18 cellular contexts compared by ENCODE assay signal in genomic region chr16:2952679-2953078, GRCh38. TPM values are rescaled to one million over a fixed set of nuclear protein-coding genes. Genes with fewer than 3 reads are reported as not detected.
DNase-seq lines count a peak whose midpoint lies in the region; ATAC-seq and TF ChIP-seq lines count a peak whose summit lies in the region.
"Had no signal": no experiment of that assay in that cellular context is flagged by ENCODE, and none has a peak within 500 bp of the region (broad histone marks: within the 10 kb centered on the region; RNA-seq: fewer than 3 reads in every experiment).

No MANE protein-coding gene starts in this region.

- CTCF ChIA-PET in activated CD4-positive, alpha-beta T cell treated with anti-CD3 and anti-CD28 coated beads for 36 hours (lab: Charles Lee) = interaction anchor here (0.6 to 0.9 kb wide), 4 partner anchors 11 to 112 kb away, joined by 3 to 4 read pairs (median 4); partner anchors contain the start of genes FLYWCH2 and KREMEN2
- CTCF ChIA-PET in CD4-positive, alpha-beta T cell (lab: Charles Lee) = no interaction called here

- TF ChIP-seq CTCF in 22Rv1 (IDR thresholded peaks at IDR 0.05) = no peak
- no peak for TF ChIP-seq CTCF in DND-41 (IDR thresholded peaks at IDR 0.05; ENCODE audit: borderline replicate concordance, extremely low read depth, low read length, poor library complexity, severe bottlenecking)
- no peak for TF ChIP-seq CTCF in endodermal cell (conservative IDR thresholded peaks at IDR 0.05)
- TF ChIP-seq CTCF in CD4-positive, alpha-beta T cell (IDR thresholded peaks at IDR 0.05) = no peak

- H3K4me1 ChIP-seq in DND-41 (ENCODE audit: insufficient read depth, low read length) (no peaks in the 10 kb centered on the region), endodermal cell (ENCODE audit: control insufficient read depth, insufficient read depth, low read length) (peaks cover 8% of the 10 kb centered on the region)

- peaks cover 17% of the 10 kb centered on the region for H3K4me1 Mint-ChIP-seq in endodermal cell
- peaks cover 3% of the 10 kb centered on the region for H3K4me1 Mint-ChIP-seq in activated CD4-positive, alpha-beta T cell treated with anti-CD3 and anti-CD28 coated beads for 36 hours
- no peaks in the 10 kb centered on the region for H3K4me1 Mint-ChIP-seq in CD4-positive, alpha-beta T cell (ENCODE audit: low read depth)

- H3K9ac ChIP-seq in DND-41 (ENCODE audit: low read depth, low read length) (no peak overlapping the region), endodermal cell (ENCODE audit: extremely low read depth, low read length, poor library complexity, severe bottlenecking) (no peak overlapping the region)

- no peaks in the 10 kb centered on the region for H3K27me3 ChIP-seq in DND-41 (ENCODE audit: insufficient read depth, low read length, poor library complexity)
- H3K27me3 ChIP-seq in endodermal cell (ENCODE audit: control insufficient read depth, insufficient read depth, low read length, poor library complexity, severe bottlenecking) = no peaks in the 10 kb centered on the region
- H3K27me3 ChIP-seq in CD4-positive, alpha-beta T cell (ENCODE audit: control insufficient read depth, insufficient read depth, low read length) = peaks cover 20% of the 10 kb centered on the region
- H3K27me3 ChIP-seq: colonic mucosa had no signal

- H3K36me3 ChIP-seq in DND-41 (ENCODE audit: insufficient read depth, low read length) (peaks cover 10% of the 10 kb centered on the region), endodermal cell (ENCODE audit: control insufficient read depth, insufficient read depth, low read length) (no peaks in the 10 kb centered on the region)
- H3K36me3 ChIP-seq: colonic mucosa had no signal

- no peak overlapping the region for H2AFZ ChIP-seq in DND-41 (ENCODE audit: low read depth, low read length)

- no peaks in the 10 kb centered on the region for H3K9me3 Mint-ChIP-seq in endodermal cell
- no peaks in the 10 kb centered on the region for H3K9me3 Mint-ChIP-seq in activated CD4-positive, alpha-beta T cell treated with anti-CD3 and anti-CD28 coated beads for 36 hours (ENCODE audit: low read depth)
- no peaks in the 10 kb centered on the region for H3K9me3 Mint-ChIP-seq in CD4-positive, alpha-beta T cell

- intact Hi-C loops in activated CD4-positive, alpha-beta T cell treated with anti-CD3 and anti-CD28 coated beads for 36 hours (cut with DNase I, micrococcal nuclease) = no loop called here
- intact Hi-C loops in CD4-positive, alpha-beta T cell (cut with DNase I, micrococcal nuclease) = no loop called here

- peaks cover 6% of the 10 kb centered on the region for H3K36me3 Mint-ChIP-seq in endodermal cell (ENCODE audit: low read depth)
- H3K36me3 Mint-ChIP-seq in activated CD4-positive, alpha-beta T cell treated with anti-CD3 and anti-CD28 coated beads for 36 hours (ENCODE audit: low read depth) = peaks cover 1% of the 10 kb centered on the region
- peaks cover 8% of the 10 kb centered on the region for H3K36me3 Mint-ChIP-seq in CD4-positive, alpha-beta T cell (ENCODE audit: low read depth)

- no peak overlapping the region for H3K4me2 ChIP-seq in DND-41 (ENCODE audit: insufficient read depth, low read length)

- H3K27me3 Mint-ChIP-seq in endodermal cell (ENCODE audit: insufficient read depth) = no peaks in the 10 kb centered on the region
- peaks cover 6% of the 10 kb centered on the region for H3K27me3 Mint-ChIP-seq in activated CD4-positive, alpha-beta T cell treated with anti-CD3 and anti-CD28 coated beads for 36 hours
- H3K27me3 Mint-ChIP-seq in CD4-positive, alpha-beta T cell = peaks cover 10% of the 10 kb centered on the region

- H3K4me3 ChIP-seq in DND-41 (ENCODE audit: low read depth in 1 of 2, low read length in 2 of 2) (no peak overlapping the region), endodermal cell (ENCODE audit: low read length) (no peak overlapping the region)
- H3K4me3 ChIP-seq: colonic mucosa, skin epidermis had no signal

- DNase-seq in DND-41 (no peak), NCI-H2196 (lab: John Stamatoyannopoulos, UW; ENCODE audit: unreplicated experiment) (peak; percentile 38), endodermal cell (peak; percentile 56)
- no peak for DNase-seq in activated CD4-positive, alpha-beta T cell treated with anti-CD3 and anti-CD28 coated beads for 36 hours
- no peak for DNase-seq in CD4-positive, alpha-beta T cell
- DNase-seq: aorta; colonic mucosa; H7; midbrain; MV-4-11; stimulated activated naive CD4-positive, alpha-beta T cell; trophoblast cell had no signal

- POLR2A ChIA-PET in activated CD4-positive, alpha-beta T cell treated with anti-CD3 and anti-CD28 coated beads for 36 hours (lab: Charles Lee) = no interaction called here
- POLR2A ChIA-PET in CD4-positive, alpha-beta T cell (lab: Charles Lee) = no interaction called here

- H3K79me2 ChIP-seq in DND-41 (ENCODE audit: insufficient read depth, low read length) = no peaks in the 10 kb centered on the region

- H3K9me3 ChIP-seq in DND-41 (ENCODE audit: insufficient read depth, low read length, severe bottlenecking) = no peaks in the 10 kb centered on the region
- H3K9me3 ChIP-seq in endodermal cell (ENCODE audit: control insufficient read depth, low read length) = no peaks in the 10 kb centered on the region
- H3K9me3 ChIP-seq in CD4-positive, alpha-beta T cell (ENCODE audit: control insufficient read depth, low read length) = no peaks in the 10 kb centered on the region
- H3K9me3 ChIP-seq: colonic mucosa had no signal

- H4K20me1 ChIP-seq in DND-41 (ENCODE audit: insufficient read depth, low read length) = no peaks in the 10 kb centered on the region; the same call in 1 of the 2 replicates

- H3K4me3 Mint-ChIP-seq in endodermal cell = no peak overlapping the region
- H3K4me3 Mint-ChIP-seq in activated CD4-positive, alpha-beta T cell treated with anti-CD3 and anti-CD28 coated beads for 36 hours = no peak overlapping the region
- no peak overlapping the region for H3K4me3 Mint-ChIP-seq in CD4-positive, alpha-beta T cell

- H3K27ac ChIP-seq in 22Rv1 (peak overlapping the region; percentile 44; the same call in 1 of the 2 replicates), DND-41 (ENCODE audit: low read length) (no peak overlapping the region), endodermal cell (ENCODE audit: low read depth, low read length) (no peak overlapping the region)
- no peak overlapping the region for H3K27ac ChIP-seq in CD4-positive, alpha-beta T cell (ENCODE audit: low read depth, low read length)
- H3K27ac ChIP-seq: colonic mucosa, skin epidermis had no signal

- WGBS in endodermal cell (ENCODE audit: insufficient coverage in 1 of 2, insufficient read length in 1 of 2), 2 experiments = 90 to 94% methylated on average over 11 of the region's 11 CpGs

- H3K27ac Mint-ChIP-seq in endodermal cell = no peak overlapping the region
- H3K27ac Mint-ChIP-seq in activated CD4-positive, alpha-beta T cell treated with anti-CD3 and anti-CD28 coated beads for 36 hours = no peak overlapping the region
- no peak overlapping the region for H3K27ac Mint-ChIP-seq in CD4-positive, alpha-beta T cell

- ATAC-seq in DND-41 (ENCODE audit: insufficient read depth, low read depth) (peak; percentile 44; the same call in 1 of the 3 replicates), HG02970 (IDR thresholded peaks at IDR 0.05; ENCODE audit: low FRiP score, unreplicated experiment) (no peak), HG02884 (IDR thresholded peaks at IDR 0.05; ENCODE audit: unreplicated experiment) (no peak)
- ATAC-seq in activated CD4-positive, alpha-beta T cell treated with anti-CD3 and anti-CD28 coated beads for 36 hours = no peak
- no peak for ATAC-seq in CD4-positive, alpha-beta T cell (ENCODE audit: poor library complexity)
- ATAC-seq: SK-N-SH treated with all-trans-retinoic acid at 6 μM for 48 hours had no signal

RNA-seq across cellular contexts. Expression of gene KREMEN2, which starts 11.4 kb away (rescaled TPM):
- total RNA-seq in endodermal cell = 1 to 10 TPM; 5.0 to 8.4 TPM
- polyA plus RNA-seq in endodermal cell (2013, experiment 1 of 2) = 2.5 TPM
- polyA plus RNA-seq in endodermal cell (2013, experiment 2 of 2) = 3.9 TPM
- total RNA-seq in activated CD4-positive, alpha-beta T cell treated with anti-CD3 and anti-CD28 coated beads for 36 hours = not detected
- total RNA-seq in CD4-positive, alpha-beta T cell = not detected
- total RNA-seq: aorta, glomerular endothelial cell had no signal
- polyA plus RNA-seq: aorta had no signal

RNA-seq across cellular contexts. Expression of gene PAQR4, which starts 16.5 kb away (rescaled TPM):
- 10 to 100 TPM; 30.5 to 32.0 TPM for total RNA-seq in endodermal cell
- 26.0 TPM for polyA plus RNA-seq in endodermal cell (2013, experiment 1 of 2)
- polyA plus RNA-seq in endodermal cell (2013, experiment 2 of 2) = 23.2 TPM
- 10 to 100 TPM; 28.7 to 31.2 TPM for total RNA-seq in activated CD4-positive, alpha-beta T cell treated with anti-CD3 and anti-CD28 coated beads for 36 hours
- under 1 TPM; 0.39 to 0.44 TPM for total RNA-seq in CD4-positive, alpha-beta T cell

RNA-seq across cellular contexts. Expression of gene PKMYT1, which starts 27.6 kb away (rescaled TPM):
- total RNA-seq in endodermal cell = 100 to 1,000 TPM in 1 of 2 donors, 10 to 100 TPM in 1; 88.5 to 101 TPM
- 42.5 TPM for polyA plus RNA-seq in endodermal cell (2013, experiment 1 of 2)
- polyA plus RNA-seq in endodermal cell (2013, experiment 2 of 2) = 36.6 TPM
- 100 to 1,000 TPM; 101 to 117 TPM for total RNA-seq in activated CD4-positive, alpha-beta T cell treated with anti-CD3 and anti-CD28 coated beads for 36 hours
- under 1 TPM; 0.47 to 0.60 TPM for total RNA-seq in CD4-positive, alpha-beta T cell

RNA-seq across cellular contexts. Expression of gene FLYWCH1, which starts 40.9 kb away (rescaled TPM):
- total RNA-seq in endodermal cell = 10 to 100 TPM; 20.5 to 33.6 TPM
- 16.4 TPM for polyA plus RNA-seq in endodermal cell (2013, experiment 1 of 2)
- polyA plus RNA-seq in endodermal cell (2013, experiment 2 of 2) = 17.2 TPM
- total RNA-seq in activated CD4-positive, alpha-beta T cell treated with anti-CD3 and anti-CD28 coated beads for 36 hours = 10 to 100 TPM; 26.6 to 37.9 TPM
- 10 to 100 TPM; 84.8 to 97.0 TPM for total RNA-seq in CD4-positive, alpha-beta T cell

Comparison
In these comparisons a context has a peak if more than half of its experiments do, and no peak if none do; other contexts are left out.
1. DNase-seq: peak in NCI-H2196 (single experiment) and endodermal cell (single experiment); none in DND-41 (single experiment), activated CD4-positive, alpha-beta T cell treated with anti-CD3 and anti-CD28 coated beads for 36 hours (single experiment) and CD4-positive, alpha-beta T cell (0 of 10).
2. RNA of gene KREMEN2, which starts 11.4 kb away (total RNA-seq): 5.0 to 8.4 TPM in endodermal cell; not detected in CD4-positive, alpha-beta T cell and not detected in activated CD4-positive, alpha-beta T cell treated with anti-CD3 and anti-CD28 coated beads for 36 hours; every median in the first group is over 4 times any median in the second.
3. RNA of gene PAQR4, which starts 16.5 kb away (total RNA-seq): 30.5 to 32.0 TPM in endodermal cell and 28.7 to 31.2 TPM in activated CD4-positive, alpha-beta T cell treated with anti-CD3 and anti-CD28 coated beads for 36 hours; 0.39 to 0.44 TPM in CD4-positive, alpha-beta T cell; every median in the first group is over 10 times any median in the second.
4. RNA of gene PKMYT1, which starts 27.6 kb away (total RNA-seq): 101 to 117 TPM in activated CD4-positive, alpha-beta T cell treated with anti-CD3 and anti-CD28 coated beads for 36 hours and 88.5 to 101 TPM in endodermal cell; 0.47 to 0.60 TPM in CD4-positive, alpha-beta T cell; every median in the first group is over 10 times any median in the second.